ENCODE assay signal across 1 cellular context in the genomic region with DNA sequence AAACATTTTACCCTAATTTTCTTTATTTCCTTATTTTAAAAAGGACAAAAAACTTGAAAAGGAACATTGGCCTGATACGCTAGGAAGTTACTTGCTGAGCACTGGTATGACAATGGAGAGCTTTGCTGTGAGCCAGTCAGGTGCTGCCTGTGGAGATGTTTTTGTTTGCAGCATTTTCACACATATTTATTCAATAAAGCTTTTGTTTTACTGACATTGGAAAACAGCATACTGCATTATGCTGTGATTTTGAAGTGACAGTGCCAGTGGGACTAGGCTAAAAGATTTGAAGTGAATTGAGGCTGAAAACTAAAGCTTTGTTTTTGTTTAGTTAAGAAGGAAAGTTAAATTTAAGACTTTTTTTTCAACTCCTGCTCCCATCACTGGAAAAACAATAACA.
TF ChIP-seq lines count a peak whose summit lies in the region.

No MANE protein-coding gene starts in this region.

TF ChIP-seq in GM23338, 12 proteins besides CTCF, POLR2A, EP300 and RAD21:
- TF ChIP-seq, protein P1, sequence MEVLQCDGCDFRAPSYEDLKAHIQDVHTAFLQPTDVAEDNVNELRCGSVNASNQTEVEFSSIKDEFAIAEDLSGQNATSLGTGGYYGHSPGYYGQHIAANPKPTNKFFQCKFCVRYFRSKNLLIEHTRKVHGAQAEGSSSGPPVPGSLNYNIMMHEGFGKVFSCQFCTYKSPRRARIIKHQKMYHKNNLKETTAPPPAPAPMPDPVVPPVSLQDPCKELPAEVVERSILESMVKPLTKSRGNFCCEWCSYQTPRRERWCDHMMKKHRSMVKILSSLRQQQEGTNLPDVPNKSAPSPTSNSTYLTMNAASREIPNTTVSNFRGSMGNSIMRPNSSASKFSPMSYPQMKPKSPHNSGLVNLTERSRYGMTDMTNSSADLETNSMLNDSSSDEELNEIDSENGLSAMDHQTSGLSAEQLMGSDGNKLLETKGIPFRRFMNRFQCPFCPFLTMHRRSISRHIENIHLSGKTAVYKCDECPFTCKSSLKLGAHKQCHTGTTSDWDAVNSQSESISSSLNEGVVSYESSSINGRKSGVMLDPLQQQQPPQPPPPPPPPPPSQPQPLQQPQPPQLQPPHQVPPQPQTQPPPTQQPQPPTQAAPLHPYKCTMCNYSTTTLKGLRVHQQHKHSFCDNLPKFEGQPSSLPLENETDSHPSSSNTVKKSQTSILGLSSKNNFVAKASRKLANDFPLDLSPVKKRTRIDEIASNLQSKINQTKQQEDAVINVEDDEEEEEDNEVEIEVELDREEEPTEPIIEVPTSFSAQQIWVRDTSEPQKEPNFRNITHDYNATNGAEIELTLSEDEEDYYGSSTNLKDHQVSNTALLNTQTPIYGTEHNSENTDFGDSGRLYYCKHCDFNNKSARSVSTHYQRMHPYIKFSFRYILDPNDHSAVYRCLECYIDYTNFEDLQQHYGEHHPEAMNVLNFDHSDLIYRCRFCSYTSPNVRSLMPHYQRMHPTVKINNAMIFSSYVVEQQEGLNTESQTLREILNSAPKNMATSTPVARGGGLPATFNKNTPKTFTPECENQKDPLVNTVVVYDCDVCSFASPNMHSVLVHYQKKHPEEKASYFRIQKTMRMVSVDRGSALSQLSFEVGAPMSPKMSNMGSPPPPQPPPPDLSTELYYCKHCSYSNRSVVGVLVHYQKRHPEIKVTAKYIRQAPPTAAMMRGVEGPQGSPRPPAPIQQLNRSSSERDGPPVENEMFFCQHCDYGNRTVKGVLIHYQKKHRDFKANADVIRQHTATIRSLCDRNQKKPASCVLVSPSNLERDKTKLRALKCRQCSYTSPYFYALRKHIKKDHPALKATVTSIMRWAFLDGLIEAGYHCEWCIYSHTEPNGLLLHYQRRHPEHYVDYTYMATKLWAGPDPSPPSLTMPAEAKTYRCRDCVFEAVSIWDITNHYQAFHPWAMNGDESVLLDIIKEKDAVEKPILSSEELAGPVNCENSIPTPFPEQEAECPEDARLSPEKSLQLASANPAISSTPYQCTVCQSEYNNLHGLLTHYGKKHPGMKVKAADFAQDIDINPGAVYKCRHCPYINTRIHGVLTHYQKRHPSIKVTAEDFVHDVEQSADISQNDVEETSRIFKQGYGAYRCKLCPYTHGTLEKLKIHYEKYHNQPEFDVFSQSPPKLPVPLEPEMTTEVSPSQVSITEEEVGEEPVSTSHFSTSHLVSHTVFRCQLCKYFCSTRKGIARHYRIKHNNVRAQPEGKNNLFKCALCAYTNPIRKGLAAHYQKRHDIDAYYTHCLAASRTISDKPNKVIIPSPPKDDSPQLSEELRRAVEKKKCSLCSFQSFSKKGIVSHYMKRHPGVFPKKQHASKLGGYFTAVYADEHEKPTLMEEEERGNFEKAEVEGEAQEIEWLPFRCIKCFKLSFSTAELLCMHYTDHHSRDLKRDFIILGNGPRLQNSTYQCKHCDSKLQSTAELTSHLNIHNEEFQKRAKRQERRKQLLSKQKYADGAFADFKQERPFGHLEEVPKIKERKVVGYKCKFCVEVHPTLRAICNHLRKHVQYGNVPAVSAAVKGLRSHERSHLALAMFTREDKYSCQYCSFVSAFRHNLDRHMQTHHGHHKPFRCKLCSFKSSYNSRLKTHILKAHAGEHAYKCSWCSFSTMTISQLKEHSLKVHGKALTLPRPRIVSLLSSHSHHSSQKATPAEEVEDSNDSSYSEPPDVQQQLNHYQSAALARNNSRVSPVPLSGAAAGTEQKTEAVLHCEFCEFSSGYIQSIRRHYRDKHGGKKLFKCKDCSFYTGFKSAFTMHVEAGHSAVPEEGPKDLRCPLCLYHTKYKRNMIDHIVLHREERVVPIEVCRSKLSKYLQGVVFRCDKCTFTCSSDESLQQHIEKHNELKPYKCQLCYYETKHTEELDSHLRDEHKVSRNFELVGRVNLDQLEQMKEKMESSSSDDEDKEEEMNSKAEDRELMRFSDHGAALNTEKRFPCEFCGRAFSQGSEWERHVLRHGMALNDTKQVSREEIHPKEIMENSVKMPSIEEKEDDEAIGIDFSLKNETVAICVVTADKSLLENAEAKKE (CRISPR knock-in tag; IDR thresholded peaks at IDR 0.05): no peak
- no peak for TF ChIP-seq JUNB (IDR thresholded peaks at IDR 0.05; ENCODE audit: unreplicated experiment)
- no peak for TF ChIP-seq EZH2phosphoT487 (IDR thresholded peaks at IDR 0.05; ENCODE audit: unreplicated experiment)
- TF ChIP-seq POLR2AphosphoS5 (IDR thresholded peaks at IDR 0.05; ENCODE audit: low read depth): no peak
- no peak for TF ChIP-seq ZNF114 (CRISPR knock-in tag; IDR thresholded peaks at IDR 0.05)
- no peak for TF ChIP-seq STAT1 (IDR thresholded peaks at IDR 0.05; ENCODE audit: unreplicated experiment)
- no peak for TF ChIP-seq ZNF331 (CRISPR knock-in tag; IDR thresholded peaks at IDR 0.05; ENCODE audit: low read depth)
TF ChIP-seq in GM23338: peak in this region for 0.
